20 cellular contexts compared by ENCODE assay signal in the genomic region with DNA sequence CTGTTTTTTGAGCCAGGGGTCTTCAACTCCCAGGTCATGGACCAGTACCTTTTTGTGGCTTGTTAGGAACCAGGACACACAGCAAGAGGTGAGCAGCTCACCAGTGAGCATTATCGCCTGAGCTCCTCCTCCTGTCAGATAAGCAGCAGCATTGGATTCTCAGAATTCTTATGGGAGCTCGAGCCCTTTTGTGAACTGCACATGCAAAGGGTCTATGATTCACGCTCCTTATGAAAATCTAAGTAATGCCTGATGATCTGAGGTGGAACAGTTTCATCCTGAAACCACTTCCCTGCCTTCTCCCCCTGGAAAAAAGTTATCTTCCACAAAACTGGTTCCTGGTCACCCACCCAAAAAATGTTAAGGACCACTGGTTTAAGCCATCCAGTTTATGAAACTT.
DNase-seq lines count a peak whose midpoint lies in the region; ATAC-seq, FAIRE-seq and TF ChIP-seq lines count a peak whose summit lies in the region.
"Had no signal": no experiment of that assay in that cellular context is flagged by ENCODE, and none has a peak within 500 bp of the region (broad histone marks: within the 10 kb centered on the region; RNA-seq: fewer than 3 reads in every experiment).

No MANE protein-coding gene starts in this region.

- H2AFZ ChIP-seq in H1 (ENCODE audit: low read length): no peak overlapping the region
- H2AFZ ChIP-seq: GM23338 had no signal

- no peak overlapping the region for H2BK20ac ChIP-seq in H1 (ENCODE audit: low read length)

- H3K9me3 ChIP-seq in H1 (ENCODE audit: insufficient read depth in 2 of 2, low read depth in 1 of 2, low read length in 1 of 2): peaks cover 0 to 11% of the 10 kb centered on the region in 2 experiments; a peak in 2 of 4 replicates
- H3K9me3 ChIP-seq in right lobe of liver: no peaks in the 10 kb centered on the region
- H3K9me3 ChIP-seq: HAP-1 had no signal

- no peak for FAIRE-seq in H1 (lab: Jason Lieb, UNC)
- FAIRE-seq: D721Med, GM12891, GM18507, H54 had no signal

- H3K4me1 ChIP-seq in H1 (replicated peaks in 1 of 4; ENCODE audit: control insufficient read depth in 3 of 4, insufficient read depth in 4 of 4, low read length in 3 of 4) (no peaks in the 10 kb centered on the region), mesendoderm (ENCODE audit: control insufficient read depth, low read depth, low read length) (no peaks in the 10 kb centered on the region), right lobe of liver (no peaks in the 10 kb centered on the region), foreskin keratinocyte (no peaks in the 10 kb centered on the region)
- H3K4me1 ChIP-seq: HAP-1 had no signal

- H3K18ac ChIP-seq in H1 (ENCODE audit: extremely low read depth, low read length) (no peak overlapping the region), mesendoderm (ENCODE audit: low read length) (no peak overlapping the region)

- H3K4me3 ChIP-seq in H1 (ENCODE audit: extremely low read depth in 1 of 4, insufficient read depth in 2 of 4, low read depth in 3 of 4, low read length in 4 of 4): no peak overlapping the region
- no peak overlapping the region for H3K4me3 ChIP-seq in mesendoderm (ENCODE audit: low read length)
- no peak overlapping the region for H3K4me3 ChIP-seq in right lobe of liver
- H3K4me3 ChIP-seq: GM23338, HAP-1 had no signal

- H3K36me3 ChIP-seq in H1 (ENCODE audit: control insufficient read depth in 2 of 4, insufficient read depth in 4 of 4, low read length in 3 of 4): no peaks in the 10 kb centered on the region; a peak in 1 of 8 replicates
- H3K36me3 ChIP-seq in mesendoderm (ENCODE audit: control insufficient read depth, insufficient read depth, low read length): no peaks in the 10 kb centered on the region
- no peaks in the 10 kb centered on the region for H3K36me3 ChIP-seq in right lobe of liver
- H3K36me3 ChIP-seq: HAP-1 had no signal

- TF ChIP-seq EP300 in H1 (IDR thresholded peaks at IDR 0.05; ENCODE audit: borderline replicate concordance in 1 of 2, low read depth in 2 of 2, low read length in 2 of 2): no peak

- H3K23ac ChIP-seq in H1 (ENCODE audit: insufficient read length) (no peak overlapping the region), mesendoderm (ENCODE audit: low read length) (no peak overlapping the region)

- H2AK5ac ChIP-seq in H1 (ENCODE audit: low read depth, low read length) (no peak overlapping the region), mesendoderm (ENCODE audit: low read length) (no peak overlapping the region)

- H3K14ac ChIP-seq in H1 (ENCODE audit: insufficient read length): no peak overlapping the region

- H3K79me2 ChIP-seq in H1 (ENCODE audit: control insufficient read depth in 1 of 2, insufficient read depth in 2 of 2, low read length in 2 of 2) (no peaks in the 10 kb centered on the region), mesendoderm (ENCODE audit: control insufficient read depth, insufficient read depth, low read length) (no peaks in the 10 kb centered on the region)

- CTCF ChIA-PET in H1 (lab: Charles Lee; ENCODE audit: partially characterized antibody): interaction anchor here (1.4 kb wide), 1 partner anchor 12 kb away, joined by 3 read pairs; no protein-coding TSS in a partner anchor

- no peak overlapping the region for H2BK120ac ChIP-seq in H1 (replicated peaks; ENCODE audit: low read depth, low read length)
- H2BK120ac ChIP-seq in mesendoderm (ENCODE audit: low read depth, low read length): no peak overlapping the region

- H3K79me1 ChIP-seq in H1 (ENCODE audit: low read depth, low read length) (no peaks in the 10 kb centered on the region), mesendoderm (ENCODE audit: low read length) (no peaks in the 10 kb centered on the region)

- no peak for TF ChIP-seq RAD21 in H1 (IDR thresholded peaks at IDR 0.05 in 1 of 2, conservative IDR thresholded peaks at IDR 0.05 in 1 of 2; ENCODE audit: low read depth in 2 of 2, low read length in 2 of 2)

- H2BK15ac ChIP-seq in H1 (ENCODE audit: low read length) (peak overlapping the region; percentile 36; the same call in 1 of the 2 replicates), mesendoderm (replicated peaks; ENCODE audit: low read depth) (no peak overlapping the region)

- no peak overlapping the region for H2BK5ac ChIP-seq in H1 (ENCODE audit: low read depth, low read length)
- H2BK5ac ChIP-seq in mesendoderm (ENCODE audit: low read length): no peak overlapping the region

- no peaks in the 10 kb centered on the region for H4K20me1 ChIP-seq in H1 (replicated peaks in 1 of 2; ENCODE audit: control insufficient read depth in 1 of 2, insufficient read depth in 2 of 2, low read length in 2 of 2)

- 96% methylated on average over 3 of the region's 3 CpGs; no CpG with 5 or more reads in 1 of the 2 experiments for WGBS in H1 (ENCODE audit: extremely low coverage in 1 of 2, insufficient coverage in 1 of 2, insufficient read length in 1 of 2, insufficient replicate concordance in 2 of 2, low coverage in 1 of 2, low lambda C conversion rate in 2 of 2, missing lambda C conversion rate in 1 of 2), 2 experiments
- WGBS in mesendoderm (ENCODE audit: extremely low coverage, insufficient coverage, low lambda C conversion rate): no CpG with 5 or more reads among the region's 3 CpGs
- WGBS in right lobe of liver (ENCODE audit: insufficient coverage, low coverage, low lambda C conversion rate, missing lambda C conversion rate): 18% methylated on average over 3 of the region's 3 CpGs

- POLR2A ChIA-PET in H1 (lab: Charles Lee; ENCODE audit: partially characterized antibody): no interaction called here

- H3K4ac ChIP-seq in H1 (replicated peaks; ENCODE audit: insufficient read length, low read depth, low read length): no peak overlapping the region
- H3K4ac ChIP-seq in mesendoderm (ENCODE audit: low read depth, low read length): no peak overlapping the region

- H3K23me2 ChIP-seq in H1 (ENCODE audit: low read depth, low read length): no peaks in the 10 kb centered on the region

- intact Hi-C loops in right lobe of liver (cut with DNase I): no loop called here

- H3K9ac ChIP-seq in H1 (replicated peaks in 1 of 4; ENCODE audit: extremely low read depth in 1 of 4, low read depth in 3 of 4, low read length in 3 of 4): no peak overlapping the region
- H3K9ac ChIP-seq in mesendoderm (ENCODE audit: low read length): no peak overlapping the region

- TF ChIP-seq POLR2A in H1 (IDR thresholded peaks at IDR 0.05; ENCODE audit: control extremely low read depth in 1 of 2, low read depth in 2 of 2, low read length in 2 of 2) (no peak), right lobe of liver (IDR thresholded peaks at IDR 0.05) (no peak)

- H3K4me2 ChIP-seq in H1 (ENCODE audit: insufficient read depth in 1 of 2, low read depth in 2 of 2, low read length in 2 of 2): no peak overlapping the region
- H3K4me2 ChIP-seq in mesendoderm (ENCODE audit: low read length): no peak overlapping the region
- H3K4me2 ChIP-seq: GM23338 had no signal

- TF ChIP-seq CTCF in H1 (IDR thresholded peaks at IDR 0.05; ENCODE audit: control extremely low read depth in 1 of 3, insufficient read depth in 1 of 3, low read depth in 1 of 3, low read length in 3 of 3) (no peak), right lobe of liver (IDR thresholded peaks at IDR 0.05) (no peak), foreskin keratinocyte (conservative IDR thresholded peaks at IDR 0.05) (no peak)

- no peak overlapping the region for H3K27ac ChIP-seq in H1 (ENCODE audit: low read depth, low read length)
- no peak overlapping the region for H3K27ac ChIP-seq in mesendoderm (ENCODE audit: low read depth, low read length)
- H3K27ac ChIP-seq in right lobe of liver: no peak overlapping the region
- H3K27ac ChIP-seq in foreskin keratinocyte: no peak overlapping the region

- H4K8ac ChIP-seq in H1 (ENCODE audit: extremely low read depth, insufficient read depth, low read length) (no peak overlapping the region), mesendoderm (ENCODE audit: low read depth, low read length) (no peak overlapping the region)

- no peak overlapping the region for H4K5ac ChIP-seq in H1 (ENCODE audit: insufficient read length, low read depth, low read length)
- H4K5ac ChIP-seq in mesendoderm (ENCODE audit: low read length): no peak overlapping the region

- DNase-seq in NCI-H226 (peak; percentile 51), H1 (ENCODE audit: low read depth in 1 of 2, low spot score in 2 of 2) (no peak), mesendoderm (peak; percentile 44), right lobe of liver (no peak), CD1c-positive myeloid dendritic cell (ENCODE audit: extremely low spot score) (no peak), foreskin keratinocyte (no peak)
- DNase-seq: C1 segment of cervical spinal cord; CD4-positive, CD25-positive, alpha-beta regulatory T cell; CD8-positive, alpha-beta T cell; DMS 273 treated with DMSO at 0.1 percent for 48 hours; DMS79; GF-D8; HFFc6 had no signal

- no peak overlapping the region for H3K56ac ChIP-seq in H1 (replicated peaks; ENCODE audit: insufficient read length, low read depth, low read length)
- H3K56ac ChIP-seq in mesendoderm (ENCODE audit: low read length): no peak overlapping the region

- no peak overlapping the region for H4K91ac ChIP-seq in H1 (replicated peaks; ENCODE audit: insufficient read length, low read length)

- ATAC-seq in right lobe of liver (no peak), HG02623 (IDR thresholded peaks at IDR 0.05; ENCODE audit: unreplicated experiment) (no peak), foreskin keratinocyte (no peak)
- ATAC-seq: CD8-positive, alpha-beta T cell; GM23338 had no signal

- peak overlapping the region; percentile 40; the same call in 1 of the 2 replicates for H2BK12ac ChIP-seq in H1 (ENCODE audit: low read depth, low read length)

- H3K27me3 ChIP-seq in H1 (replicated peaks in 1 of 4; ENCODE audit: control insufficient read depth in 3 of 4, extremely low read depth in 1 of 4, insufficient read depth in 3 of 4, low read length in 3 of 4) (no peaks in the 10 kb centered on the region), mesendoderm (ENCODE audit: insufficient read depth, low read length, poor library complexity) (no peaks in the 10 kb centered on the region), right lobe of liver (no peaks in the 10 kb centered on the region), foreskin keratinocyte (no peaks in the 10 kb centered on the region)

TF ChIP-seq in H1, 55 proteins besides CTCF, POLR2A, EP300 and RAD21 (continues in another document):
- TF ChIP-seq POLR2AphosphoS5 (IDR thresholded peaks at IDR 0.05; ENCODE audit: low read depth, low read length): no peak
- no peak for TF ChIP-seq FOSL1 (IDR thresholded peaks at IDR 0.05; ENCODE audit: insufficient read depth, low read depth, low read length)
- TF ChIP-seq, protein P1, sequence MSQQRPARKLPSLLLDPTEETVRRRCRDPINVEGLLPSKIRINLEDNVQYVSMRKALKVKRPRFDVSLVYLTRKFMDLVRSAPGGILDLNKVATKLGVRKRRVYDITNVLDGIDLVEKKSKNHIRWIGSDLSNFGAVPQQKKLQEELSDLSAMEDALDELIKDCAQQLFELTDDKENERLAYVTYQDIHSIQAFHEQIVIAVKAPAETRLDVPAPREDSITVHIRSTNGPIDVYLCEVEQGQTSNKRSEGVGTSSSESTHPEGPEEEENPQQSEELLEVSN (IDR thresholded peaks at IDR 0.05): no peak
- no peak for TF ChIP-seq CBX8 (IDR thresholded peaks at IDR 0.05; ENCODE audit: borderline replicate concordance, low read depth, low read length)
- no peak for TF ChIP-seq CHD2 (IDR thresholded peaks at IDR 0.05; ENCODE audit: low read length)
- TF ChIP-seq RBBP5 (IDR thresholded peaks at IDR 0.05; ENCODE audit: borderline replicate concordance, low read depth, low read length): no peak

Comparison
In these comparisons a context has a peak if more than half of its experiments do, and no peak if none do; other contexts are left out.
1. DNase-seq: peak in NCI-H226 (single experiment) and mesendoderm (single experiment); none in H1 (0 of 2), right lobe of liver (0 of 3), CD1c-positive myeloid dendritic cell (single experiment) and foreskin keratinocyte (0 of 2).